ENCODE assay signal across 14 cellular contexts in the genomic region with DNA sequence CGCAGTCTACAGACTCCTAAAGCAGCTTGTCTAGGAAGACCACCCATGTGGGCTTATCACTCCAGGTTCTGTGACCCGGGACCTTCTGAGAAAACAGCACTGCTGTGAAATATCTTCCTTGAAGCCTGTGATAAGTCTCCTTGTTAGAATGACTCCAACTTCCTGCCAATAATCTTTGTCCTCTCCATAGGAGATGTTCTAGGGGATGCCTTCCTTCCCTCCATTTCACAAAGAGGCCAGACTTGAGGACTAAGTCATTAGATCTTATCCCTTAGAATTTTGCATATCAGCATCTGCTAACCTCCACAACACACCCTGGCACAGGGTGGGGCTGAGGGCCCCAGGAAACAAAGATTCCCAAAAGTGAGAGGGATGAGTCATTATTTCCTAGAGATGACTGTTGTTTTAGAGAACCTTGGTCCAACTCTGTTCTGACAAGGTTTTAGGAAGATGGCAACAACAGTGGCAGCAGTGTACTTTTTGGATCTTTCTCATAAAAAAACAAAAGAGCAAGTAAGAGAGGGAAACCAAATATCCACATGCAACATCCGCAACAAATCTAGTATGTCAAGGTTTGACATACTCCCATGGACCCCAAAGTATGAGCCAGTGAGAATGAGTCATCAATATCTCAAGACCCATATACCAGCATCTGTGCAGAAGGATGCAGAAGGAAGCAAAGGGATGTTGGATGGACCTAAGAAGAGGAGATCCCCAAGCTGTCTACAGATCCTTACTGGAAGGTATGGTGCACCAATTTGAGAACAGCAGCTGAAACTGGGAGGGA. TPM values are rescaled to one million over a fixed set of nuclear protein-coding genes. Genes with fewer than 3 reads are reported as not detected.
DNase-seq lines count a peak whose midpoint lies in the region; ATAC-seq lines count a peak whose summit lies in the region.
"Had no signal": no experiment of that assay in that cellular context is flagged by ENCODE, and none has a peak within 500 bp of the region (broad histone marks: within the 10 kb centered on the region; RNA-seq: fewer than 3 reads in every experiment).

No MANE protein-coding gene starts in this region.

- H3K27me3 Mint-ChIP-seq in CD4-positive, alpha-beta memory T cell: no peaks in the 10 kb centered on the region

- no peaks in the 10 kb centered on the region for H3K9me3 Mint-ChIP-seq in CD4-positive, alpha-beta memory T cell
- H3K9me3 Mint-ChIP-seq: memory B cell; stimulated activated naive B cell treated with anti-CD40 and anti-IgM and Interleukin-4, amounts not matched to agents 10 μg/mL and 1 μg/mL and 100 μg/mL, for 72 hours had no signal

- intact Hi-C loops in CD4-positive, alpha-beta memory T cell (cut with micrococcal nuclease): no loop called here
- intact Hi-C loops in left colon (cut with DNase I, micrococcal nuclease): no loop called here

- H3K27me3 ChIP-seq in CD4-positive, alpha-beta memory T cell (ENCODE audit: insufficient read depth, low read length): no peaks in the 10 kb centered on the region
- H3K27me3 ChIP-seq: pancreas had no signal

- H3K36me3 ChIP-seq in CD4-positive, alpha-beta memory T cell (ENCODE audit: insufficient read depth, low read length): no peaks in the 10 kb centered on the region
- H3K36me3 ChIP-seq: pancreas, WERI-Rb-1 had no signal

- no peak overlapping the region for H3K4me3 ChIP-seq in CD4-positive, alpha-beta memory T cell (ENCODE audit: low read length in 2 of 2)
- H3K4me3 ChIP-seq: pancreas had no signal

- peaks cover 0 to 5% of the 10 kb centered on the region in 2 donors for H3K36me3 Mint-ChIP-seq in CD4-positive, alpha-beta memory T cell
- H3K36me3 Mint-ChIP-seq: memory B cell had no signal

- H3K27ac Mint-ChIP-seq in CD4-positive, alpha-beta memory T cell: peak overlapping the region in 4 of 7 donors; percentile 10 to 38 (median 18)
- H3K27ac Mint-ChIP-seq: memory B cell; stimulated activated naive B cell treated with anti-CD40 and anti-IgM and Interleukin-4, amounts not matched to agents 10 μg/mL and 1 μg/mL and 100 μg/mL, for 72 hours had no signal

- peak overlapping the region in 1 of 8 donors; percentile 7 for H3K4me3 Mint-ChIP-seq in CD4-positive, alpha-beta memory T cell
- H3K4me3 Mint-ChIP-seq: memory B cell; stimulated activated naive B cell treated with anti-CD40 and anti-IgM and Interleukin-4, amounts not matched to agents 10 μg/mL and 1 μg/mL and 100 μg/mL, for 72 hours had no signal

- no peak overlapping the region for H3K27ac ChIP-seq in CD4-positive, alpha-beta memory T cell (ENCODE audit: low read depth, low read length)
- H3K27ac ChIP-seq: pancreas, WERI-Rb-1 had no signal

- peak; percentile 52 for DNase-seq in A172 (ENCODE audit: low spot score)
- no peak for DNase-seq in CD4-positive, alpha-beta memory T cell
- peak; percentile 66 for DNase-seq in RPMI7951 (ENCODE audit: low read depth)
- peak; percentile 46 for DNase-seq in fibroblast of peridontal ligament (ENCODE audit: extremely low read depth)
- DNase-seq in left colon: no peak
- DNase-seq in MV-4-11 (lab: John Stamatoyannopoulos, UW): no peak
- no peak for DNase-seq in NCI-H1694 (lab: John Stamatoyannopoulos, UW)
- DNase-seq: NCI-H510A treated with DMSO at 0.1 percent for 48 hours; pancreas; stimulated activated naive B cell treated with anti-CD40 and anti-IgM and Interleukin-4, amounts not matched to agents 10 μg/mL and 1 μg/mL and 100 μg/mL, for 72 hours; WERI-Rb-1 had no signal

- peaks cover 31% of the 10 kb centered on the region for H3K4me1 ChIP-seq in CD4-positive, alpha-beta memory T cell (ENCODE audit: insufficient read depth, low read length)
- H3K4me1 ChIP-seq: pancreas had no signal

- H3K9me3 ChIP-seq in CD4-positive, alpha-beta memory T cell (ENCODE audit: control insufficient read depth in 1 of 2, low read length in 2 of 2): no peaks in the 10 kb centered on the region
- H3K9me3 ChIP-seq: pancreas had no signal

- H3K4me1 Mint-ChIP-seq in CD4-positive, alpha-beta memory T cell: peaks cover 31 to 47% (median 39%) of the 10 kb centered on the region in 4 donors

- POLR2A ChIA-PET in CD4-positive, alpha-beta memory T cell (lab: Charles Lee; ENCODE audit: partially characterized antibody): interaction anchor here (1.0 to 1.2 kb wide), 2 partner anchors 14 to 101 kb away, joined by 3 read pairs; partner anchors contain the start of gene MDP1

- CTCF ChIA-PET in CD4-positive, alpha-beta memory T cell (lab: Charles Lee; ENCODE audit: partially characterized antibody): interaction anchor here (1.6 to 3.7 kb wide), 3 partner anchors 9 to 16 kb away, joined by 6 to 29 read pairs (median 13); partner anchors contain the start of genes CIDEB and LTB4R2

- no peak for ATAC-seq in GM21390 (IDR thresholded peaks at IDR 0.05; ENCODE audit: unreplicated experiment)
- ATAC-seq in left colon: no peak
- ATAC-seq: Right ventricle myocardium inferior; stimulated activated naive B cell treated with anti-CD40 and anti-IgM and Interleukin-4, amounts not matched to agents 10 μg/mL and 1 μg/mL and 100 μg/mL, for 72 hours had no signal

RNA-seq across cellular contexts. Expression of gene LTB4R, which starts 6.0 kb away (rescaled TPM):
- 2.3 and 2.9 TPM in 2 replicates for total RNA-seq in A172 (2014; rRNA removed; shearing (Covaris generic))
- total RNA-seq in CD4-positive, alpha-beta memory T cell: 10 to 100 TPM; 19.5 to 20.0 TPM
- polyA plus RNA-seq in CD4-positive, alpha-beta memory T cell: 10 to 100 TPM in 1 of 2 donors, 1 to 10 TPM in 1; 9.6 to 10.6 TPM
- 0.48 and 0.59 TPM in 2 replicates for total RNA-seq in RPMI7951 (2014; rRNA removed; shearing (Covaris generic))
- 1 to 10 TPM; 2.9 to 4.3 TPM for total RNA-seq in left colon

RNA-seq across cellular contexts. Expression of gene LTB4R2, which starts 7.4 kb away (rescaled TPM):
- total RNA-seq in A172 (2014; rRNA removed; shearing (Covaris generic)): 4.7 and 5.9 TPM in 2 replicates
- total RNA-seq in CD4-positive, alpha-beta memory T cell: 10 to 100 TPM; 18.0 to 18.8 TPM
- 1 to 10 TPM; 2.3 to 3.2 TPM for polyA plus RNA-seq in CD4-positive, alpha-beta memory T cell
- 0.72 and 0.88 TPM in 2 replicates for total RNA-seq in RPMI7951 (2014; rRNA removed; shearing (Covaris generic))
- total RNA-seq in left colon: 1 to 10 TPM; 2.9 to 4.2 TPM

RNA-seq across cellular contexts. Expression of gene CIDEB, which starts 9.6 kb away (rescaled TPM):
- total RNA-seq in A172 (2014; rRNA removed; shearing (Covaris generic)): not detected in 2 replicates
- 10 to 100 TPM; 22.3 to 26.0 TPM for total RNA-seq in CD4-positive, alpha-beta memory T cell
- 10 to 100 TPM; 17.2 to 24.3 TPM for polyA plus RNA-seq in CD4-positive, alpha-beta memory T cell
- not detected in 2 replicates for total RNA-seq in RPMI7951 (2014; rRNA removed; shearing (Covaris generic))
- 10 to 100 TPM; 10.7 to 16.6 TPM for total RNA-seq in left colon

RNA-seq across cellular contexts. Expression of gene ADCY4, which starts 17.5 kb away (rescaled TPM):
- total RNA-seq in A172 (2014; rRNA removed; shearing (Covaris generic)): 0.05 TPM in 1 of 2 replicates, not detected in the other
- 1 to 10 TPM; 7.1 to 8.1 TPM for total RNA-seq in CD4-positive, alpha-beta memory T cell
- under 1 TPM; 0.48 to 0.62 TPM for polyA plus RNA-seq in CD4-positive, alpha-beta memory T cell
- total RNA-seq in RPMI7951 (2014; rRNA removed; shearing (Covaris generic)): not detected in 2 replicates
- total RNA-seq in left colon: 10 to 100 TPM; 10.1 to 16.4 TPM

RNA-seq across cellular contexts. Expression of gene NOP9, which starts 17.7 kb away (rescaled TPM):
- total RNA-seq in A172 (2014; rRNA removed; shearing (Covaris generic)): 7.8 and 9.6 TPM in 2 replicates
- 10 to 100 TPM; 23.1 to 28.1 TPM for total RNA-seq in CD4-positive, alpha-beta memory T cell
- 1 to 10 TPM in 1 of 2 donors, under 1 TPM in 1; 0.83 to 1.6 TPM for polyA plus RNA-seq in CD4-positive, alpha-beta memory T cell
- 10.7 and 10.8 TPM in 2 replicates for total RNA-seq in RPMI7951 (2014; rRNA removed; shearing (Covaris generic))
- 10 to 100 TPM; 24.4 to 26.0 TPM for total RNA-seq in left colon

Comparison
In these comparisons a context has a peak if more than half of its experiments do, and no peak if none do; other contexts are left out.
1. DNase-seq: peak in A172 (single experiment), RPMI7951 (single experiment) and fibroblast of peridontal ligament (single experiment); none in CD4-positive, alpha-beta memory T cell (0 of 5), left colon (0 of 2), MV-4-11 (single experiment) and NCI-H1694 (single experiment).
2. RNA of gene CIDEB, which starts 9.6 kb away (total RNA-seq): 22.3 to 26.0 TPM in CD4-positive, alpha-beta memory T cell and 10.7 to 16.6 TPM in left colon; not detected in A172 and not detected in RPMI7951; every median in the first group is over 10 times any median in the second.